In genomic region chr10:61140765-61141392, GRCh38 we compare ENCODE assay signal across 8 cellular contexts.
DNase-seq lines count a peak whose midpoint lies in the region; ATAC-seq and TF ChIP-seq lines count a peak whose summit lies in the region.

No MANE protein-coding gene starts in this region.

- no peaks in the 10 kb centered on the region for H3K9me3 Mint-ChIP-seq in activated T-helper 1 cell treated with anti-CD3 and anti-CD28 coated beads, Interleukin-12 subunit alpha, Interleukin-12 subunit beta, Interleukin-2, Interleukin-4 antibody, amounts not matched to agents 30 ng/mL and 10 ng/mL and 1 ng/mL, durations not matched to agents 14 hours and 24 hours and 36 hours

- H3K27ac Mint-ChIP-seq in activated T-helper 1 cell treated with anti-CD3 and anti-CD28 coated beads, Interleukin-12 subunit alpha, Interleukin-12 subunit beta, Interleukin-2, Interleukin-4 antibody, amounts not matched to agents 30 ng/mL and 10 ng/mL and 1 ng/mL, durations not matched to agents 14 hours and 24 hours and 36 hours, result no peak overlapping the region

- peaks cover 10% of the 10 kb centered on the region for H3K27me3 Mint-ChIP-seq in activated T-helper 1 cell treated with anti-CD3 and anti-CD28 coated beads, Interleukin-12 subunit alpha, Interleukin-12 subunit beta, Interleukin-2, Interleukin-4 antibody, amounts not matched to agents 30 ng/mL and 10 ng/mL and 1 ng/mL, durations not matched to agents 14 hours and 24 hours and 36 hours (ENCODE audit: insufficient read depth)

- DNase-seq in GDM1 (lab: John Stamatoyannopoulos, UW) (peak; percentile 3), NCI-H345 treated with DMSO at 0.1 percent for 48 hours (lab: John Stamatoyannopoulos, UW; ENCODE audit: unreplicated experiment) (peak; percentile 8), cerebellum (ENCODE audit: low spot score) (peak; percentile 24), left kidney (ENCODE audit: low read depth, low spot score) (peak; percentile 75), vagina (ENCODE audit: extremely low spot score in 2 of 2) (no peak), posterior vena cava (ENCODE audit: low spot score) (no peak)
- no peak for DNase-seq in activated T-helper 1 cell treated with anti-CD3 and anti-CD28 coated beads, Interleukin-12 subunit alpha, Interleukin-12 subunit beta, Interleukin-2, Interleukin-4 antibody, amounts not matched to agents 30 ng/mL and 10 ng/mL and 1 ng/mL, durations not matched to agents 14 hours and 24 hours and 36 hours (ENCODE audit: low spot score)

- no peaks in the 10 kb centered on the region for H3K4me1 Mint-ChIP-seq in activated T-helper 1 cell treated with anti-CD3 and anti-CD28 coated beads, Interleukin-12 subunit alpha, Interleukin-12 subunit beta, Interleukin-2, Interleukin-4 antibody, amounts not matched to agents 30 ng/mL and 10 ng/mL and 1 ng/mL, durations not matched to agents 14 hours and 24 hours and 36 hours (ENCODE audit: low read depth)

- H3K36me3 ChIP-seq in vagina, result no peaks in the 10 kb centered on the region

- no peak for TF ChIP-seq POLR2A in vagina (IDR thresholded peaks at IDR 0.05)

- no peaks in the 10 kb centered on the region for H3K9me3 ChIP-seq in vagina

- H3K27me3 ChIP-seq in vagina, result no peaks in the 10 kb centered on the region

- no peak overlapping the region for H3K4me3 ChIP-seq in vagina

- H3K27ac ChIP-seq in vagina, result no peak overlapping the region

- intact Hi-C loops in vagina (cut with DNase I), result no loop called here
- intact Hi-C loops in activated T-helper 1 cell treated with anti-CD3 and anti-CD28 coated beads, Interleukin-12 subunit alpha, Interleukin-12 subunit beta, Interleukin-2, Interleukin-4 antibody, amounts not matched to agents 30 ng/mL and 10 ng/mL and 1 ng/mL, durations not matched to agents 14 hours and 24 hours and 36 hours (cut with micrococcal nuclease), result loop anchor here (1.0 to 5.0 kb wide), 2 partner anchors 143 to 596 kb away; no protein-coding TSS in a partner anchor
- intact Hi-C loops in posterior vena cava (cut with DNase I), result loop anchor here in 1 of 2 donors (10.0 kb wide), 1 partner anchor 604 kb away; no protein-coding TSS in a partner anchor

- peak; percentile 62 for ATAC-seq in HG02759 (IDR thresholded peaks at IDR 0.05; ENCODE audit: unreplicated experiment)

- peak; percentile 52 to 67 (median 58) for TF ChIP-seq CTCF in vagina (IDR thresholded peaks at IDR 0.05)

- H3K4me3 Mint-ChIP-seq in activated T-helper 1 cell treated with anti-CD3 and anti-CD28 coated beads, Interleukin-12 subunit alpha, Interleukin-12 subunit beta, Interleukin-2, Interleukin-4 antibody, amounts not matched to agents 30 ng/mL and 10 ng/mL and 1 ng/mL, durations not matched to agents 14 hours and 24 hours and 36 hours, result no peak overlapping the region

- peaks cover 5% of the 10 kb centered on the region for H3K4me1 ChIP-seq in vagina

- H3K36me3 Mint-ChIP-seq in activated T-helper 1 cell treated with anti-CD3 and anti-CD28 coated beads, Interleukin-12 subunit alpha, Interleukin-12 subunit beta, Interleukin-2, Interleukin-4 antibody, amounts not matched to agents 30 ng/mL and 10 ng/mL and 1 ng/mL, durations not matched to agents 14 hours and 24 hours and 36 hours (ENCODE audit: low read depth), result no peaks in the 10 kb centered on the region

Comparison
In these comparisons a context has a peak if more than half of its experiments do, and no peak if none do; other contexts are left out.
1. DNase-seq: peak in GDM1 (single experiment), NCI-H345 treated with DMSO at 0.1 percent for 48 hours (single experiment), cerebellum (single experiment) and left kidney (single experiment); none in vagina (0 of 2), activated T-helper 1 cell treated with anti-CD3 and anti-CD28 coated beads, Interleukin-12 subunit alpha, Interleukin-12 subunit beta, Interleukin-2, Interleukin-4 antibody, amounts not matched to agents 30 ng/mL and 10 ng/mL and 1 ng/mL, durations not matched to agents 14 hours and 24 hours and 36 hours (single experiment) and posterior vena cava (single experiment).